Comparison of ENCODE assay signal across 9 cellular contexts in the genomic region with DNA sequence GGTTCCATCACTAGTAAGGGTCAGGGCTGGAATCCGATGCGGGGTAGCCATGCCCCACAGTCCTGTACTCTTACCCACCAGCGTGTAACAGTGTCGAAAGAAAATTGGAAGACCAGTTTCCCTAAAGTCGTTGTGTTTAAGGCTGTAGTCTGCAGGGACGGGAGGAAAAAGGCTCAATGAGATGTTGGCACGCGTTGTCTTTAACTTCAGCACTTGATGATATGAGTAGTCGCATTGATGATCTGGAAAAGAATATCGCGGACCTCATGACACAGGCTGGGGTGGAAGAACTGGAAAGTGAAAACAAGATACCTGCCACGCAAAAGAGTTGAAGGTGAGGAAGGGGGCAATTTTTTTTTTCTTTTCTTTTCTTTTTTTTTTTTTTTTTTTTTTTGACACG. TPM values are rescaled to one million over a fixed set of nuclear protein-coding genes. Genes with fewer than 3 reads are reported as not detected.
DNase-seq lines count a peak whose midpoint lies in the region; ATAC-seq and TF ChIP-seq lines count a peak whose summit lies in the region.
"Had no signal": no experiment of that assay in that cellular context is flagged by ENCODE, and none has a peak within 500 bp of the region (broad histone marks: within the 10 kb centered on the region; RNA-seq: fewer than 3 reads in every experiment).

No MANE protein-coding gene starts in this region.

- no peaks in the 10 kb centered on the region for H3K27me3 Mint-ChIP-seq in activated T-cell treated with anti-CD3 and anti-CD28 coated beads, Interleukin-2, amount 50 U/mL, for 4 hours (ENCODE audit: low read depth)

- H3K9me3 ChIP-seq in lower lobe of right lung (no peaks in the 10 kb centered on the region), tibial artery (no peaks in the 10 kb centered on the region)

- H3K4me3 ChIP-seq in astrocyte of the cerebellum (ENCODE audit: low read depth, low read length) (peak overlapping the region; percentile 92), lower lobe of right lung (peak overlapping the region; percentile 91), tibial artery (peak overlapping the region; percentile 98 to 100)

- H3K27me3 ChIP-seq in lower lobe of right lung (ENCODE audit: low read depth): no peaks in the 10 kb centered on the region
- H3K27me3 ChIP-seq in tibial artery: no peaks in the 10 kb centered on the region

- H3K4me3 Mint-ChIP-seq in activated T-cell treated with anti-CD3 and anti-CD28 coated beads, Interleukin-2, amount 50 U/mL, for 4 hours: peak overlapping the region; percentile 98

- no peak overlapping the region for H3K27ac ChIP-seq in lower lobe of right lung
- no peak overlapping the region for H3K27ac ChIP-seq in tibial artery
- H3K27ac ChIP-seq: WERI-Rb-1 had no signal

- ATAC-seq in activated T-cell treated with anti-CD3 and anti-CD28 coated beads, Interleukin-2, amount 50 U/mL, for 4 hours: no peak
- no peak for ATAC-seq in lower lobe of right lung
- no peak for ATAC-seq in GM21723 (IDR thresholded peaks at IDR 0.05; ENCODE audit: unreplicated experiment)

- peaks cover 48% of the 10 kb centered on the region for H3K4me1 ChIP-seq in lower lobe of right lung
- peaks cover 0 to 49% (median 29%) of the 10 kb centered on the region in 4 donors for H3K4me1 ChIP-seq in tibial artery

- H3K4me1 Mint-ChIP-seq in activated T-cell treated with anti-CD3 and anti-CD28 coated beads, Interleukin-2, amount 50 U/mL, for 4 hours (ENCODE audit: low read depth): peaks cover 36% of the 10 kb centered on the region

- in situ Hi-C loops in astrocyte of the cerebellum (cut with HindIII; ENCODE audit: low sequenced_read_pairs): no loop called here

- H3K36me3 ChIP-seq in lower lobe of right lung (peaks cover 36% of the 10 kb centered on the region), tibial artery (peaks cover 3 to 16% (median 3%) of the 10 kb centered on the region in 3 donors)
- H3K36me3 ChIP-seq: WERI-Rb-1 had no signal

- intact Hi-C loops in lower lobe of right lung (cut with DNase I) (no loop called here), tibial artery (cut with DNase I; ENCODE audit: low total_unique reads) (no loop called here)

- TF ChIP-seq CTCF in astrocyte of the cerebellum (IDR thresholded peaks at IDR 0.05; ENCODE audit: low read depth, low read length, missing control alignments): no peak
- no peak for TF ChIP-seq CTCF in lower lobe of right lung (IDR thresholded peaks at IDR 0.05)
- TF ChIP-seq CTCF in tibial artery (IDR thresholded peaks at IDR 0.05): no peak

- no peak for DNase-seq in activated T-cell treated with anti-CD3 and anti-CD28 coated beads, Interleukin-2, amount 50 U/mL, for 4 hours
- DNase-seq in activated T-cell treated with anti-CD3 and anti-CD28 coated beads, Interleukin-2, amount 50 U/mL, for 48 hours: no peak
- DNase-seq in astrocyte of the cerebellum (ENCODE audit: low read depth) (no peak), lower lobe of right lung (no peak), tibial artery (no peak), SHP77 treated with DMSO at 0.1 percent for 48 hours (lab: John Stamatoyannopoulos, UW) (no peak), hypothalamus (lab: John Stamatoyannopoulos, UW) (no peak)
- DNase-seq: WERI-Rb-1 had no signal

- peaks cover 17% of the 10 kb centered on the region for H3K36me3 Mint-ChIP-seq in activated T-cell treated with anti-CD3 and anti-CD28 coated beads, Interleukin-2, amount 50 U/mL, for 4 hours (ENCODE audit: insufficient read depth)

- H3K9me3 Mint-ChIP-seq in activated T-cell treated with anti-CD3 and anti-CD28 coated beads, Interleukin-2, amount 50 U/mL, for 4 hours: no peaks in the 10 kb centered on the region

RNA-seq across cellular contexts. Expression of a gene that starts 1.3 kb away (rescaled TPM):
- total RNA-seq in activated T-cell treated with anti-CD3 and anti-CD28 coated beads, Interleukin-2, amount 50 U/mL, for 4 hours: 10 to 100 TPM; 73.4 to 89.1 (median 78.9) TPM
- 105 TPM for total RNA-seq in lower lobe of right lung
